ENCODE assay signal across 11 cellular contexts in the genomic region with DNA sequence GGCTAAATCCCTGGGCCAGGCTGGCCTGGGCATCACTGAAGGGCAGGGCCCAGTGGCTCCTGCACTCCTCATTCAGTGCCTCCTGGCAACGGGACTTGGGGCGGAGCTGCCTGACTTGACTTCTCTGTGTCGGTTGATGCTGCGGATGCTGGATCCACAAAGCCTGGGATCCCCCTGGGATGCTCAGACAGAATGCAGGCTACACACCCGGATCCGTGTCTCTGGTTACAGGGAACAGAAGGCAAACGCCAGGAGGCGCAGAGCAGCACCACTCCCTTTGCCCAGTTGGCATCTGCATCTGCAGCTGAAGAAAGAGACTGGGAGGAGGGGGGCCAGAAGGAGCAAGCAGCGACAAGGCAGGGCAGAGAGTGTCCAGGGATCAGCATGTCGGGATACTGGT.
A peak's percentile ranks its signal among the peaks of the same experiment; 100 is the strongest.
DNase-seq lines count a peak whose midpoint lies in the region; ATAC-seq and TF ChIP-seq lines count a peak whose summit lies in the region.
"Had no signal": no experiment of that assay in that cellular context is flagged by ENCODE, and none has a peak within 500 bp of the region (broad histone marks: within the 10 kb centered on the region; RNA-seq: fewer than 3 reads in every experiment).

No MANE protein-coding gene starts in this region.

- POLR2A ChIA-PET in HCT116 (lab: Charles Lee) = interaction anchor here (1.0 to 1.9 kb wide), 4 partner anchors 10 to 19 kb away, joined by 3 to 6 read pairs (median 4); no protein-coding TSS in a partner anchor

- peak; percentile 46; the same call in 1 of the 2 replicates for TF ChIP-seq RAD21 in HCT116 (IDR thresholded peaks at IDR 0.05; ENCODE audit: low read depth)

- H3K27me3 Mint-ChIP-seq in activated T-cell treated with anti-CD3 and anti-CD28 coated beads, Interleukin-2, amount 50 U/mL, for 72 hours (ENCODE audit: low read depth) = peaks cover 31% of the 10 kb centered on the region

- H3K9ac ChIP-seq in HCT116 (ENCODE audit: low read length) = peak overlapping the region; percentile 44

- H3K27me3 ChIP-seq in HCT116 (ENCODE audit: insufficient read depth, low read length) (no peaks in the 10 kb centered on the region), adrenal gland (no peaks in the 10 kb centered on the region), heart right ventricle (peaks cover 0 to 12% (median 0%) of the 10 kb centered on the region in 7 donors), spleen (replicated peaks in 1 of 7) (peaks cover 0 to 25% (median 0%) of the 10 kb centered on the region in 7 donors)

- H3K4me1 Mint-ChIP-seq in activated T-cell treated with anti-CD3 and anti-CD28 coated beads, Interleukin-2, amount 50 U/mL, for 72 hours (ENCODE audit: low read depth) = peaks cover 22% of the 10 kb centered on the region

- no peaks in the 10 kb centered on the region for H3K9me2 ChIP-seq in HCT116 (ENCODE audit: insufficient read depth)

- CTCF ChIA-PET in HCT116 (lab: Charles Lee) = interaction anchor here (0.9 to 1.9 kb wide), 10 partner anchors 9 to 144 kb away, joined by 3 to 13 read pairs (median 5); no protein-coding TSS in a partner anchor

- no peak overlapping the region for H2AFZ ChIP-seq in HCT116 (ENCODE audit: low read depth, low read length, poor library complexity, severe bottlenecking)

- H3K4me3 Mint-ChIP-seq in activated T-cell treated with anti-CD3 and anti-CD28 coated beads, Interleukin-2, amount 50 U/mL, for 72 hours = no peak overlapping the region
- H3K4me3 Mint-ChIP-seq: H9 had no signal

- H3K4me3 ChIP-seq in HCT116 (replicated peaks in 1 of 2; ENCODE audit: low read depth in 1 of 2, low read length in 2 of 2) = peak overlapping the region; percentile 22 to 45
- H3K4me3 ChIP-seq in adrenal gland = no peak overlapping the region
- no peak overlapping the region for H3K4me3 ChIP-seq in heart right ventricle
- no peak overlapping the region for H3K4me3 ChIP-seq in spleen

- WGBS in adrenal gland, 4 donors = 68 to 79% (median 72%) methylated on average over 3 to 10 of the region's 10 CpGs
- 73 to 75% methylated on average over 10 of the region's 10 CpGs for WGBS in heart right ventricle, 2 donors
- 77 to 95% (median 88%) methylated on average over 10 of the region's 10 CpGs for WGBS in spleen, 5 donors

- peaks cover 22 to 35% of the 10 kb centered on the region in 2 experiments for H3K4me1 ChIP-seq in HCT116 (ENCODE audit: control insufficient read depth in 1 of 2, insufficient read depth in 2 of 2, low read length in 2 of 2)
- H3K4me1 ChIP-seq in adrenal gland (replicated peaks in 1 of 2) = peaks cover 0 to 12% of the 10 kb centered on the region in 2 donors
- H3K4me1 ChIP-seq in heart right ventricle = peaks cover 5 to 57% (median 28%) of the 10 kb centered on the region in 9 donors
- peaks cover 0 to 30% (median 15%) of the 10 kb centered on the region in 6 donors for H3K4me1 ChIP-seq in spleen

- H3K27ac Mint-ChIP-seq in activated T-cell treated with anti-CD3 and anti-CD28 coated beads, Interleukin-2, amount 50 U/mL, for 72 hours = no peak overlapping the region

- no peaks in the 10 kb centered on the region for H3K9me3 ChIP-seq in HCT116 (ENCODE audit: control insufficient read depth in 1 of 2, insufficient read depth in 1 of 2, low read depth in 1 of 2, low read length in 2 of 2)
- H3K9me3 ChIP-seq in adrenal gland (replicated peaks in 1 of 3) = no peaks in the 10 kb centered on the region
- no peaks in the 10 kb centered on the region for H3K9me3 ChIP-seq in heart right ventricle
- H3K9me3 ChIP-seq in spleen = no peaks in the 10 kb centered on the region

- peak overlapping the region; percentile 81 for H3K27ac ChIP-seq in HCT116 (ENCODE audit: low read depth, low read length)
- peak overlapping the region in 3 of 5 donors; percentile 19 to 86 (median 78) for H3K27ac ChIP-seq in adrenal gland
- peak overlapping the region in 9 of 10 donors; percentile 10 to 85 (median 57) for H3K27ac ChIP-seq in heart right ventricle
- H3K27ac ChIP-seq in spleen = peak overlapping the region in 5 of 8 donors; percentile 8 to 74 (median 66)

- RAD21 ChIA-PET in HCT116 (lab: Charles Lee; ENCODE audit: low non-redundant PET in 1 of 2, low total read pairs in 2 of 2, uncharacterized antibody in 2 of 2, unreplicated experiment in 2 of 2) = interaction anchor here in 1 of 2 experiments (1.4 kb wide), 1 partner anchor 13 kb away, joined by 4 read pairs; no protein-coding TSS in a partner anchor

- H3K36me3 Mint-ChIP-seq in activated T-cell treated with anti-CD3 and anti-CD28 coated beads, Interleukin-2, amount 50 U/mL, for 72 hours (ENCODE audit: insufficient read depth in 2 of 2) = no peaks in the 10 kb centered on the region

- TF ChIP-seq POLR2A in HCT116 (IDR thresholded peaks at IDR 0.05; ENCODE audit: borderline replicate concordance, extremely low read depth, insufficient read depth, insufficient read length) = no peak
- no peak for TF ChIP-seq POLR2A in adrenal gland (IDR thresholded peaks at IDR 0.05)
- no peak for TF ChIP-seq POLR2A in spleen (IDR thresholded peaks at IDR 0.05)

- DNase-seq in HCT116 (ENCODE audit: low read depth, low spot score) (no peak), adrenal gland (peak in 1 of 7 donors; percentile 48), heart right ventricle (no peak), spleen (peak; percentile 67), RPMI8226 (no peak), Kasumi-1 (lab: John Stamatoyannopoulos, UW) (no peak)
- DNase-seq in stimulated activated CD4-positive, alpha-beta T cell treated with anti-CD3 and anti-CD28 coated beads, Interleukin-4, amount 100 ng/mL, for 4 hours = no peak
- no peak for DNase-seq in activated T-cell treated with anti-CD3 and anti-CD28 coated beads, Interleukin-2, amount 50 U/mL, for 72 hours
- DNase-seq: activated CD4-positive, CD25-positive, alpha-beta regulatory T cell treated with anti-CD3 and anti-CD28 coated beads, Interleukin-2, amount 50 U/mL, for 72 hours; activated naive CD4-positive, alpha-beta T cell treated with Interleukin-2 at 50 U/mL for 16 hours had no signal

- H3K4me2 ChIP-seq in HCT116 (ENCODE audit: low read length) = peak overlapping the region; percentile 76

- H4K20me1 ChIP-seq in HCT116 (ENCODE audit: insufficient read depth) = no peaks in the 10 kb centered on the region

- ATAC-seq in HCT116 (peak; percentile 65), heart right ventricle (peak in 6 of 8 donors; percentile 3 to 23 (median 12))
- no peak for ATAC-seq in activated T-cell treated with anti-CD3 and anti-CD28 coated beads, Interleukin-2, amount 50 U/mL, for 72 hours (replicated peaks in 1 of 2)

- BruUV-seq in HCT116 (replicated peaks; lab: Mats Ljungman, UMichigan) = no TSS peak

- intact Hi-C loops in HCT116 (cut with micrococcal nuclease) (no loop called here), adrenal gland (cut with DNase I) (no loop called here), heart right ventricle (cut with DNase I) (no loop called here), spleen (cut with DNase I; ENCODE audit: low total_unique reads) (no loop called here)

- no peaks in the 10 kb centered on the region for H3K9me3 Mint-ChIP-seq in activated T-cell treated with anti-CD3 and anti-CD28 coated beads, Interleukin-2, amount 50 U/mL, for 72 hours
- H3K9me3 Mint-ChIP-seq: H9 had no signal

- H3K36me3 ChIP-seq in HCT116 (ENCODE audit: control insufficient read depth in 1 of 2, insufficient read depth in 2 of 2, low read length in 2 of 2) (no peaks in the 10 kb centered on the region), adrenal gland (replicated peaks in 1 of 2) (no peaks in the 10 kb centered on the region), heart right ventricle (peaks cover 0 to 45% (median 0%) of the 10 kb centered on the region in 9 donors), spleen (no peaks in the 10 kb centered on the region)

- no peaks in the 10 kb centered on the region for H3K79me2 ChIP-seq in HCT116 (ENCODE audit: insufficient read depth, low read length)

- TF ChIP-seq CTCF in HCT116 (IDR thresholded peaks at IDR 0.05 in 2 of 3, conservative IDR thresholded peaks at IDR 0.05 in 1 of 3; ENCODE audit: borderline replicate concordance in 1 of 3, insufficient read depth in 1 of 3, low read depth in 2 of 3, low read length in 2 of 3) (peak; percentile 37 to 53 (median 40); a peak in 3 of 6 replicates), adrenal gland (IDR thresholded peaks at IDR 0.05) (no peak), heart right ventricle (IDR thresholded peaks at IDR 0.05) (no peak), spleen (IDR thresholded peaks at IDR 0.05 in 8 of 11, conservative IDR thresholded peaks at IDR 0.05 in 3 of 11) (no peak)

TF ChIP-seq in HCT116, 20 proteins besides CTCF, POLR2A, EP300 and RAD21:
- no peak for TF ChIP-seq FOSL1 (IDR thresholded peaks at IDR 0.05; ENCODE audit: low read depth)
- TF ChIP-seq, protein P1, sequence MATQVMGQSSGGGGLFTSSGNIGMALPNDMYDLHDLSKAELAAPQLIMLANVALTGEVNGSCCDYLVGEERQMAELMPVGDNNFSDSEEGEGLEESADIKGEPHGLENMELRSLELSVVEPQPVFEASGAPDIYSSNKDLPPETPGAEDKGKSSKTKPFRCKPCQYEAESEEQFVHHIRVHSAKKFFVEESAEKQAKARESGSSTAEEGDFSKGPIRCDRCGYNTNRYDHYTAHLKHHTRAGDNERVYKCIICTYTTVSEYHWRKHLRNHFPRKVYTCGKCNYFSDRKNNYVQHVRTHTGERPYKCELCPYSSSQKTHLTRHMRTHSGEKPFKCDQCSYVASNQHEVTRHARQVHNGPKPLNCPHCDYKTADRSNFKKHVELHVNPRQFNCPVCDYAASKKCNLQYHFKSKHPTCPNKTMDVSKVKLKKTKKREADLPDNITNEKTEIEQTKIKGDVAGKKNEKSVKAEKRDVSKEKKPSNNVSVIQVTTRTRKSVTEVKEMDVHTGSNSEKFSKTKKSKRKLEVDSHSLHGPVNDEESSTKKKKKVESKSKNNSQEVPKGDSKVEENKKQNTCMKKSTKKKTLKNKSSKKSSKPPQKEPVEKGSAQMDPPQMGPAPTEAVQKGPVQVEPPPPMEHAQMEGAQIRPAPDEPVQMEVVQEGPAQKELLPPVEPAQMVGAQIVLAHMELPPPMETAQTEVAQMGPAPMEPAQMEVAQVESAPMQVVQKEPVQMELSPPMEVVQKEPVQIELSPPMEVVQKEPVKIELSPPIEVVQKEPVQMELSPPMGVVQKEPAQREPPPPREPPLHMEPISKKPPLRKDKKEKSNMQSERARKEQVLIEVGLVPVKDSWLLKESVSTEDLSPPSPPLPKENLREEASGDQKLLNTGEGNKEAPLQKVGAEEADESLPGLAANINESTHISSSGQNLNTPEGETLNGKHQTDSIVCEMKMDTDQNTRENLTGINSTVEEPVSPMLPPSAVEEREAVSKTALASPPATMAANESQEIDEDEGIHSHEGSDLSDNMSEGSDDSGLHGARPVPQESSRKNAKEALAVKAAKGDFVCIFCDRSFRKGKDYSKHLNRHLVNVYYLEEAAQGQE (IDR thresholded peaks at IDR 0.05; ENCODE audit: low read depth) = no peak
- no peak for TF ChIP-seq TCF7L2 (IDR thresholded peaks at IDR 0.05; ENCODE audit: borderline replicate concordance, extremely low read depth, insufficient read depth, insufficient read length)
- TF ChIP-seq ZNF274 (IDR thresholded peaks at IDR 0.05; ENCODE audit: low read depth, low read length) = no peak
- TF ChIP-seq EGR1 (IDR thresholded peaks at IDR 0.05; ENCODE audit: low read depth) = no peak

Comparison
In these comparisons a context has a peak if more than half of its experiments do, and no peak if none do; other contexts are left out.
1. ATAC-seq: peak in HCT116 (single experiment) and heart right ventricle (6 of 8); none in activated T-cell treated with anti-CD3 and anti-CD28 coated beads, Interleukin-2, amount 50 U/mL, for 72 hours (0 of 2).
2. H3K4me3 ChIP-seq: peak in HCT116 (2 of 2); none in adrenal gland (0 of 4), heart right ventricle (0 of 10) and spleen (0 of 8).
3. CTCF ChIP-seq: peak in HCT116 (3 of 3); none in adrenal gland (0 of 6), heart right ventricle (0 of 9) and spleen (0 of 11).
4. Peak in every context shown above with its lines, with median percentiles within 50 percentile points of each other: H3K27ac ChIP-seq.